1 cellular context compared by ENCODE assay signal in the genomic region with DNA sequence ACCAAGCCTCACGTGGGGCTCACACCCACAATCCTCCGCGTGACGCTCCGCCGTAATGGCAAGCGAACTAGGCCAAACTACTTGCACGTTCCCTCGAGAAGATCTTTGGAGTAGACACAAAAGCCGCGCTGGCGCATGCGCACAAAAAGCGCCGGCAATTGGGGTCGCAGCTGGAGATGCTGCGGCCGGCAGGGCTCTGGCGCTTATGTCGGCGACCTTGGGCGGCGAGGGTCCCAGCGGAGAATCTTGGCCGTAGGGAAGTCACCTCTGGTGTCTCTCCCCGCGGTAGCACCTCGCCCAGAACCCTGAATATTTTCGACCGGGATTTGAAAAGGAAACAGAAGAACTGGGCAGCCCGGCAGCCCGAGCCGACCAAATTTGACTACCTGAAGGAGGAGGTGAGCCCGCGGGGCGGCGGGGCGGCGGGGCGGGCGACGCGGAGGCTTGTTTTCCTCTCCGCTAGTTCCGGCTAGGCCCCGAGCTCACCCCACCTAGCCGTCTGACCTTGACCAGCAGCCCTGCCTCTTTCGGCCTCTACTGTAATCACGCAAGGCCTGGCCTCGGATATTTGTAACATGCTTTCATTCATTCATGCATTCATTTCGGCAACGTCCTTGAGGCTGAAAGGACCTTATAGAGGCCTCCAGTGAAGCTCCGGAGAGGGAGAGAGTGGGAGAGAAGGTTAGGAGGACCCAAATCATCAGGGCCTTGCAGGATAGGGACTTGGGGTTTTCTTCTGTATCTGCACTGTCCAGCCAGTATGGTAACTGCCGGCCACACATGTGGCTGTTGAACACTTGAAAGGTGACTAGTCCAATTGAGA.
TF ChIP-seq lines count a peak whose summit lies in the region.

A gene with protein sequence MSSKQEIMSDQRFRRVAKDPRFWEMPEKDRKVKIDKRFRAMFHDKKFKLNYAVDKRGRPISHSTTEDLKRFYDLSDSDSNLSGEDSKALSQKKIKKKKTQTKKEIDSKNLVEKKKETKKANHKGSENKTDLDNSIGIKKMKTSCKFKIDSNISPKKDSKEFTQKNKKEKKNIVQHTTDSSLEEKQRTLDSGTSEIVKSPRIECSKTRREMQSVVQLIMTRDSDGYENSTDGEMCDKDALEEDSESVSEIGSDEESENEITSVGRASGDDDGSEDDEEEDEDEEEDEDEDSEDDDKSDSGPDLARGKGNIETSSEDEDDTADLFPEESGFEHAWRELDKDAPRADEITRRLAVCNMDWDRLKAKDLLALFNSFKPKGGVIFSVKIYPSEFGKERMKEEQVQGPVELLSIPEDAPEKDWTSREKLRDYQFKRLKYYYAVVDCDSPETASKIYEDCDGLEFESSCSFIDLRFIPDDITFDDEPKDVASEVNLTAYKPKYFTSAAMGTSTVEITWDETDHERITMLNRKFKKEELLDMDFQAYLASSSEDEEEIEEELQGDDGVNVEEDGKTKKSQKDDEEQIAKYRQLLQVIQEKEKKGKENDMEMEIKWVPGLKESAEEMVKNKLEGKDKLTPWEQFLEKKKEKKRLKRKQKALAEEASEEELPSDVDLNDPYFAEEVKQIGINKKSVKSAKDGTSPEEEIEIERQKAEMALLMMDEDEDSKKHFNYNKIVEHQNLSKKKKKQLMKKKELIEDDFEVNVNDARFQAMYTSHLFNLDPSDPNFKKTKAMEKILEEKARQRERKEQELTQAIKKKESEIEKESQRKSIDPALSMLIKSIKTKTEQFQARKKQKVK (minus strand): TSS at position 27 of the 823 bp plus-strand sequence. CDS start 1,779 bp downstream, outside the sequence.
A gene with protein sequence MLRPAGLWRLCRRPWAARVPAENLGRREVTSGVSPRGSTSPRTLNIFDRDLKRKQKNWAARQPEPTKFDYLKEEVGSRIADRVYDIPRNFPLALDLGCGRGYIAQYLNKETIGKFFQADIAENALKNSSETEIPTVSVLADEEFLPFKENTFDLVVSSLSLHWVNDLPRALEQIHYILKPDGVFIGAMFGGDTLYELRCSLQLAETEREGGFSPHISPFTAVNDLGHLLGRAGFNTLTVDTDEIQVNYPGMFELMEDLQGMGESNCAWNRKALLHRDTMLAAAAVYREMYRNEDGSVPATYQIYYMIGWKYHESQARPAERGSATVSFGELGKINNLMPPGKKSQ (plus strand): TSS at position 136 of the 823 bp plus-strand sequence. CDS start 41 bp downstream, at position 177.

TF ChIP-seq in IMR-90, 13 proteins besides CTCF, POLR2A, EP300 and RAD21:
- TF ChIP-seq, protein P1, sequence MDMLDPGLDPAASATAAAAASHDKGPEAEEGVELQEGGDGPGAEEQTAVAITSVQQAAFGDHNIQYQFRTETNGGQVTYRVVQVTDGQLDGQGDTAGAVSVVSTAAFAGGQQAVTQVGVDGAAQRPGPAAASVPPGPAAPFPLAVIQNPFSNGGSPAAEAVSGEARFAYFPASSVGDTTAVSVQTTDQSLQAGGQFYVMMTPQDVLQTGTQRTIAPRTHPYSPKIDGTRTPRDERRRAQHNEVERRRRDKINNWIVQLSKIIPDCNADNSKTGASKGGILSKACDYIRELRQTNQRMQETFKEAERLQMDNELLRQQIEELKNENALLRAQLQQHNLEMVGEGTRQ (IDR thresholded peaks at IDR 0.05; ENCODE audit: low read depth, low read length) = peak; percentile 99
- TF ChIP-seq, protein P2, sequence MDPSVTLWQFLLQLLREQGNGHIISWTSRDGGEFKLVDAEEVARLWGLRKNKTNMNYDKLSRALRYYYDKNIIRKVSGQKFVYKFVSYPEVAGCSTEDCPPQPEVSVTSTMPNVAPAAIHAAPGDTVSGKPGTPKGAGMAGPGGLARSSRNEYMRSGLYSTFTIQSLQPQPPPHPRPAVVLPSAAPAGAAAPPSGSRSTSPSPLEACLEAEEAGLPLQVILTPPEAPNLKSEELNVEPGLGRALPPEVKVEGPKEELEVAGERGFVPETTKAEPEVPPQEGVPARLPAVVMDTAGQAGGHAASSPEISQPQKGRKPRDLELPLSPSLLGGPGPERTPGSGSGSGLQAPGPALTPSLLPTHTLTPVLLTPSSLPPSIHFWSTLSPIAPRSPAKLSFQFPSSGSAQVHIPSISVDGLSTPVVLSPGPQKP (IDR thresholded peaks at IDR 0.05; ENCODE audit: borderline replicate concordance, low read depth, low read length) = no peak
- TF ChIP-seq NFE2L2 (IDR thresholded peaks at IDR 0.05; ENCODE audit: low read depth, low read length) (no peak), MAZ (IDR thresholded peaks at IDR 0.05; ENCODE audit: borderline replicate concordance, low read depth, low read length) (0 out of 2 replicates have a peak, but pooled peaks have one; percentile 20), MXI1 (IDR thresholded peaks at IDR 0.05; ENCODE audit: borderline replicate concordance, low read depth, low read length) (peak; percentile 98), FOS (IDR thresholded peaks at IDR 0.05; ENCODE audit: low read depth, low read length) (peak; percentile 36; the same call in 1 of the 2 replicates), BHLHE40 (IDR thresholded peaks at IDR 0.05; ENCODE audit: low read depth, low read length) (peak; percentile 96), SMC3 (IDR thresholded peaks at IDR 0.05; ENCODE audit: low read depth, low read length) (no peak)
TF ChIP-seq in IMR-90: peak in this region for 5.
